In genomic region chr22:43819691-43820670, GRCh38 we compare ENCODE assay signal across 28 cellular contexts. TPM values are rescaled to one million over a fixed set of nuclear protein-coding genes. Genes with fewer than 3 reads are reported as not detected.
DNase-seq lines count a peak whose midpoint lies in the region; ATAC-seq, FAIRE-seq and TF ChIP-seq lines count a peak whose summit lies in the region.
"Had no signal": no experiment of that assay in that cellular context is flagged by ENCODE, and none has a peak within 500 bp of the region (broad histone marks: within the 10 kb centered on the region; RNA-seq: fewer than 3 reads in every experiment).

No MANE protein-coding gene starts in this region.

- H3K79me1 ChIP-seq in H9 (ENCODE audit: insufficient read depth, low read depth, low read length, poor library complexity, severe bottlenecking), result no peaks in the 10 kb centered on the region

- no peak for FAIRE-seq in RCC 7860 (lab: Jason Lieb, UNC)
- FAIRE-seq: A549, G401.6, H54 had no signal

- H3K14ac ChIP-seq in H9 (ENCODE audit: insufficient read depth, low read length), result no peak overlapping the region

- H2AFZ ChIP-seq in H9 (ENCODE audit: low read length), result no peak overlapping the region
- H2AFZ ChIP-seq in osteoblast (ENCODE audit: low read length), result no peak overlapping the region

- no peaks in the 10 kb centered on the region for H4K20me1 ChIP-seq in H9 (ENCODE audit: control insufficient read depth, insufficient read depth, insufficient read length)
- H4K20me1 ChIP-seq in osteoblast (ENCODE audit: insufficient read depth, low read length), result no peaks in the 10 kb centered on the region

- no peaks in the 10 kb centered on the region for H3K79me2 ChIP-seq in H9 (ENCODE audit: insufficient read depth, low read length)
- H3K79me2 ChIP-seq in osteoblast (ENCODE audit: insufficient read depth, low read length), result no peaks in the 10 kb centered on the region

- DNase-seq in NCI-H2029 (lab: John Stamatoyannopoulos, UW) (peak; percentile 6), NCI-H2029 treated with DMSO at 0.1 percent for 48 hours (lab: John Stamatoyannopoulos, UW) (no peak), H9 (peak; percentile 15), coronary artery (ENCODE audit: low spot score) (peak; percentile 53), osteoblast (ENCODE audit: insufficient read length, low spot score, missing footprints) (peak; percentile 25), ovary (no peak), RCC 7860 (ENCODE audit: low spot score) (no peak)
- DNase-seq: activated CD4-positive, alpha-beta T cell treated with anti-CD3 and anti-CD28 coated beads for 48 hours; activated T-cell treated with anti-CD3 and anti-CD28 coated beads, Interleukin-2, amount 50 U/mL, for 48 hours; AML-193; CD8-positive, alpha-beta T cell; effector CD8-positive, alpha-beta T cell; Kasumi-1; MV-4-11; nucleus accumbens; SHP77 treated with DMSO at 0.1 percent for 48 hours; T-helper 9 cell had no signal

- ATAC-seq in GM18498 (IDR thresholded peaks at IDR 0.05; ENCODE audit: unreplicated experiment), result no peak
- ATAC-seq: A549; CD8-positive, alpha-beta T cell had no signal

- H2BK12ac ChIP-seq in H9 (ENCODE audit: insufficient read length, low read depth, low read length), result no peak overlapping the region

- H3K27me3 Mint-ChIP-seq in H9 (ENCODE audit: low read depth), result peaks cover 6% of the 10 kb centered on the region

- H3K4me2 ChIP-seq in H9 (ENCODE audit: insufficient read depth, insufficient read length, low read length) (no peak overlapping the region), osteoblast (ENCODE audit: insufficient read depth, low read length) (no peak overlapping the region)
- H3K4me2 ChIP-seq: A549 had no signal

- no peak overlapping the region for H3K23ac ChIP-seq in H9 (ENCODE audit: insufficient read length, low read depth, low read length)

- TF ChIP-seq CTCF in H9 (conservative IDR thresholded peaks at IDR 0.05) (no peak), coronary artery (IDR thresholded peaks at IDR 0.05) (no peak), osteoblast (IDR thresholded peaks at IDR 0.05; ENCODE audit: extremely low read depth, low read depth, low read length) (no peak), ovary (IDR thresholded peaks at IDR 0.05) (no peak)

- H2AK5ac ChIP-seq in H9 (ENCODE audit: insufficient read length, low read length), result no peak overlapping the region

- H3K27me3 ChIP-seq in H9 (ENCODE audit: insufficient read depth, low read length) (no peaks in the 10 kb centered on the region), osteoblast (ENCODE audit: insufficient read depth, low read length) (peaks cover 3% of the 10 kb centered on the region), ovary (no peaks in the 10 kb centered on the region)

- H3K4me1 ChIP-seq in H9 (ENCODE audit: insufficient read depth, low read length) (peaks cover 5% of the 10 kb centered on the region), osteoblast (ENCODE audit: insufficient read depth, low read length) (no peaks in the 10 kb centered on the region), ovary (ENCODE audit: insufficient read depth) (no peaks in the 10 kb centered on the region)
- H3K4me1 ChIP-seq: tibial artery had no signal

- no peak overlapping the region for H3T11ph ChIP-seq in H9 (ENCODE audit: low read length)

- H3K36me3 ChIP-seq in osteoblast (ENCODE audit: insufficient read depth, low read length) (no peaks in the 10 kb centered on the region), ovary (no peaks in the 10 kb centered on the region)
- H3K36me3 ChIP-seq: tibial artery had no signal

- no peak overlapping the region for H2BK120ac ChIP-seq in H9 (ENCODE audit: low read depth, low read length, poor library complexity, severe bottlenecking)

- H4K8ac ChIP-seq in H9 (replicated peaks; ENCODE audit: insufficient read length, low read depth, low read length), result no peak overlapping the region

- peaks cover 0 to 7% (median 5%) of the 10 kb centered on the region in 3 experiments; a peak in 5 of 7 replicates for H3K36me3 Mint-ChIP-seq in H9 (ENCODE audit: insufficient read depth in 1 of 3, low read depth in 3 of 3)
- H3K36me3 Mint-ChIP-seq: CD8-positive, alpha-beta T cell; memory B cell had no signal

- no peak overlapping the region for H3K4ac ChIP-seq in H9 (ENCODE audit: low read depth, low read length)

- no peak overlapping the region for H2BK15ac ChIP-seq in H9 (ENCODE audit: low read depth, low read length)

- H3K27ac ChIP-seq in H9 (ENCODE audit: insufficient read length, low read depth, low read length) (no peak overlapping the region), coronary artery (no peak overlapping the region), osteoblast (ENCODE audit: low read depth, low read length) (no peak overlapping the region), ovary (no peak overlapping the region)
- H3K27ac ChIP-seq: A549, skin epidermis, tibial artery, VCaP had no signal

- H3K4me3 ChIP-seq in coronary artery (no peak overlapping the region), osteoblast (ENCODE audit: insufficient read depth, low read length) (no peak overlapping the region), ovary (no peak overlapping the region)
- H3K4me3 ChIP-seq: A549, skin epidermis, tibial artery had no signal

- H2BK5ac ChIP-seq in H9 (ENCODE audit: insufficient read length, low read length), result no peak overlapping the region

- intact Hi-C loops in ovary (cut with DNase I), result loop anchor here in 1 of 4 donors (10.0 kb wide), 2 partner anchors 405 to 425 kb away; partner anchors contain the start of gene MPPED1

- TF ChIP-seq EP300 in ovary (IDR thresholded peaks at IDR 0.05), result no peak

- H3K4me1 Mint-ChIP-seq in H9, result peaks cover 41 to 45% of the 10 kb centered on the region in 2 experiments
- H3K4me1 Mint-ChIP-seq: memory B cell had no signal

- H3K27ac Mint-ChIP-seq in H9, result peak overlapping the region in 1 of 3 experiments; percentile 61; a peak in 1 of 7 replicates
- H3K27ac Mint-ChIP-seq: CD8-positive, alpha-beta T cell; memory B cell; stimulated activated naive CD8-positive, alpha-beta T cell treated with anti-CD3 and anti-CD28 coated beads, Interleukin-15, Interleukin-2, amounts not matched to agents 100 ng/mL and 50 ng/mL, for 24 hours had no signal

- H4K91ac ChIP-seq in H9 (ENCODE audit: insufficient read length, low read depth, low read length), result no peak overlapping the region

- H2BK20ac ChIP-seq in H9 (ENCODE audit: low read depth, low read length, poor library complexity, severe bottlenecking), result no peak overlapping the region

- no peaks in the 10 kb centered on the region for H3K9me3 Mint-ChIP-seq in H9
- H3K9me3 Mint-ChIP-seq: CD8-positive, alpha-beta T cell; memory B cell; stimulated activated naive CD8-positive, alpha-beta T cell treated with anti-CD3 and anti-CD28 coated beads, Interleukin-15, Interleukin-2, amounts not matched to agents 100 ng/mL and 50 ng/mL, for 24 hours had no signal

- H3K56ac ChIP-seq in H9 (ENCODE audit: insufficient read length, low read depth, low read length), result no peak overlapping the region

- no peak overlapping the region for H3K4me3 Mint-ChIP-seq in H9
- H3K4me3 Mint-ChIP-seq: CD8-positive, alpha-beta T cell; memory B cell; stimulated activated naive CD8-positive, alpha-beta T cell treated with anti-CD3 and anti-CD28 coated beads, Interleukin-15, Interleukin-2, amounts not matched to agents 100 ng/mL and 50 ng/mL, for 24 hours had no signal

- no peaks in the 10 kb centered on the region for H3K23me2 ChIP-seq in H9 (ENCODE audit: insufficient read length, low read depth, low read length, poor library complexity, severe bottlenecking)

- H3K9me3 ChIP-seq in H9 (ENCODE audit: control insufficient read depth, low read depth, low read length), result no peaks in the 10 kb centered on the region
- H3K9me3 ChIP-seq in osteoblast (ENCODE audit: low read depth, low read length), result no peaks in the 10 kb centered on the region
- no peaks in the 10 kb centered on the region for H3K9me3 ChIP-seq in ovary
- H3K9me3 ChIP-seq: A549, tibial artery had no signal

- H3K18ac ChIP-seq in H9 (ENCODE audit: insufficient read length, low read depth, low read length), result no peak overlapping the region

- no peak overlapping the region for H3K9ac ChIP-seq in H9 (ENCODE audit: extremely low read depth, insufficient read length, low read length)

- TF ChIP-seq POLR2A in ovary (IDR thresholded peaks at IDR 0.05), result no peak

- no CpG with 5 or more reads among the region's 20 CpGs for WGBS in H9 (ENCODE audit: extremely low coverage, insufficient read length, low lambda C conversion rate)
- 84 to 86% (median 85%) methylated on average over 20 of the region's 20 CpGs for WGBS in ovary, 3 donors

- H4K5ac ChIP-seq in H9 (ENCODE audit: insufficient read length, low read depth, low read length), result no peak overlapping the region

RNA-seq across cellular contexts. Expression of gene EFCAB6, which starts 7.9 kb away (rescaled TPM):
- total RNA-seq in H9 (2021) (0.20 and 0.31 TPM in 2 replicates), osteoblast (1.8 and 2.9 TPM in 2 replicates), ovary (10 to 100 TPM in 1 of 7 donors, 1 to 10 TPM in 6; 4.7 to 17.5 (median 7.2) TPM)
- polyA plus RNA-seq in ovary, result 1 to 10 TPM in 1 of 2 donors, under 1 TPM in 1; 1.00 to 2.5 TPM

RNA-seq across cellular contexts. Expression of gene SULT4A1, which starts 42.3 kb away (rescaled TPM):
- total RNA-seq in H9 (2021) (15.0 and 16.2 TPM in 2 replicates), osteoblast (under 0.01 TPM in 1 of 2 replicates, not detected in the other), ovary (1 to 10 TPM in 6 of 7 donors, under 1 TPM in 1; 0.36 to 3.5 (median 1.8) TPM)
- 1 to 10 TPM; 1.5 to 1.9 TPM for polyA plus RNA-seq in ovary
- total RNA-seq: CD8-positive, alpha-beta T cell; fibroblast of villous mesenchyme; NCI-H460 had no signal
- polyA plus RNA-seq: A549 had no signal

Comparison
In these comparisons a context has a peak if more than half of its experiments do, and no peak if none do; other contexts are left out.
1. DNase-seq: peak in NCI-H2029 (single experiment), H9 (single experiment), coronary artery (single experiment) and osteoblast (single experiment); none in NCI-H2029 treated with DMSO at 0.1 percent for 48 hours (single experiment), ovary (0 of 5) and RCC 7860 (single experiment).